In the genomic region with DNA sequence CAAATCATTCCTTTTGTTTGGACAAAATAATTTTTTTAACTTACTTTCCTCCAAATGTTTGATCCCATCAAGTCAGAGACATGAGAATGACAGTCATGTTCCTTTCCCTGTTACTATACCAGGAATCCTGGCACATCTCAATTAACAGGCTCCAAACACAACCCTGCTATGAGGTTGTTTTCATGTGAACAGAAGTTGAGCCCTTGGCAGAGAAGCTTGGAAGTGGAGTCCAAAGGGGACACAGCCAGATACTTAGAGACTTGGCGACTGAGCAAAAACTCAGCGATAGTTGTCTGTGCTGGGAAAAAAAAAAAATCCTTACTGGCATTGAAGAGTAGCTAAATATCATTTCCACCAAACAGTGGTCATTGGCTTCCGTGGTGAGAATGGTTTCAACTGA, we compare ENCODE assay signal across 9 cellular contexts. TPM values are rescaled to one million over a fixed set of nuclear protein-coding genes. Genes with fewer than 3 reads are reported as not detected.
"Had no signal": no experiment of that assay in that cellular context is flagged by ENCODE, and none has a peak within 500 bp of the region (broad histone marks: within the 10 kb centered on the region; RNA-seq: fewer than 3 reads in every experiment).

No MANE protein-coding gene starts in this region.

- H3K4me1 ChIP-seq: HAP-1 had no signal

- H3K4me3 Mint-ChIP-seq: HFFc6 had no signal

- ATAC-seq: HCT116, K562 had no signal

- H3K4me3 ChIP-seq: GM23248, HAP-1, K562 had no signal

- H3K27ac Mint-ChIP-seq: HFFc6 had no signal

- DNase-seq: GM23248, GOT3, H7, HFFc6, IMR-90 had no signal

- H3K27ac ChIP-seq: GM23248 had no signal

- H3K36me3 ChIP-seq: HAP-1 had no signal

- H3K9ac ChIP-seq: GM23248 had no signal

- H3K9me3 ChIP-seq: HAP-1 had no signal

RNA-seq across cellular contexts. Expression of a gene that starts 12.8 kb away (rescaled TPM):
- total RNA-seq: GM23248, H4, H7, HFFc6, IMR-90 had no signal
- polyA plus RNA-seq: GM23248, IMR-90 had no signal

RNA-seq across cellular contexts. Expression of a gene that starts 27.0 kb away (rescaled TPM):
- total RNA-seq: GM23248, H4, H7, HFFc6, IMR-90, K562 had no signal
- polyA plus RNA-seq: GM23248, IMR-90, K562 had no signal
